15 cellular contexts compared by ENCODE assay signal in genomic region chr15:98674336-98674735, GRCh38. TPM values are rescaled to one million over a fixed set of nuclear protein-coding genes. Genes with fewer than 3 reads are reported as not detected.
DNase-seq lines count a peak whose midpoint lies in the region; ATAC-seq and TF ChIP-seq lines count a peak whose summit lies in the region.
"Had no signal": no experiment of that assay in that cellular context is flagged by ENCODE, and none has a peak within 500 bp of the region (broad histone marks: within the 10 kb centered on the region; RNA-seq: fewer than 3 reads in every experiment).

No MANE protein-coding gene starts in this region.

- intact Hi-C loops in body of pancreas (cut with DNase I) (no loop called here), heart left ventricle (cut with DNase I) (loop anchor here in 5 of 10 donors (5.0 to 10.0 kb wide), 4 partner anchors 43 to 103 kb away; no protein-coding TSS in a partner anchor), aorta (cut with DNase I) (loop anchor here (5.0 kb wide), 1 partner anchor 53 kb away; no protein-coding TSS in a partner anchor)

- H3K36me3 ChIP-seq in body of pancreas (replicated peaks in 1 of 2; ENCODE audit: insufficient read depth in 1 of 2, low read depth in 2 of 2) (no peaks in the 10 kb centered on the region), heart left ventricle (no peaks in the 10 kb centered on the region), aorta (ENCODE audit: control insufficient read depth in 1 of 2, insufficient read depth in 2 of 2, low read length in 1 of 2) (no peaks in the 10 kb centered on the region)
- H3K36me3 ChIP-seq: gastrocnemius medialis had no signal

- TF ChIP-seq CTCF in body of pancreas (IDR thresholded peaks at IDR 0.05) (no peak), heart left ventricle (IDR thresholded peaks at IDR 0.05) (no peak)

- H3K9me3 ChIP-seq in body of pancreas (no peaks in the 10 kb centered on the region), heart left ventricle (no peaks in the 10 kb centered on the region), aorta (ENCODE audit: control insufficient read depth, low read length) (no peaks in the 10 kb centered on the region)
- H3K9me3 ChIP-seq: gastrocnemius medialis had no signal

- H3K4me1 ChIP-seq in body of pancreas, result peaks cover 59% of the 10 kb centered on the region
- H3K4me1 ChIP-seq in heart left ventricle, result peaks cover 0 to 79% (median 50%) of the 10 kb centered on the region in 12 donors
- H3K4me1 ChIP-seq in aorta (ENCODE audit: control insufficient read depth in 1 of 2, insufficient read depth in 2 of 2, low read length in 2 of 2), result peaks cover 6 to 25% of the 10 kb centered on the region in 2 donors

- WGBS in body of pancreas, 2 donors, result 18 to 32% methylated on average over 9 of the region's 9 CpGs
- WGBS in heart left ventricle, 4 donors, result 35 to 40% (median 37%) methylated on average over 9 of the region's 9 CpGs
- 4 to 8% methylated on average over 9 of the region's 9 CpGs for WGBS in aorta, 2 donors

- no peaks in the 10 kb centered on the region for H3K27me3 ChIP-seq in body of pancreas
- no peaks in the 10 kb centered on the region for H3K27me3 ChIP-seq in heart left ventricle
- H3K27me3 ChIP-seq in aorta (ENCODE audit: control insufficient read depth in 1 of 2, insufficient read depth in 2 of 2, low read length in 1 of 2), result no peaks in the 10 kb centered on the region
- H3K27me3 ChIP-seq: gastrocnemius medialis had no signal

- peak overlapping the region in 3 of 4 donors; percentile 54 to 77 (median 61) for H3K27ac ChIP-seq in body of pancreas
- peak overlapping the region; percentile 22 to 90 (median 73) for H3K27ac ChIP-seq in heart left ventricle
- peak overlapping the region; percentile 48 to 78 for H3K27ac ChIP-seq in aorta (ENCODE audit: low read depth in 1 of 2, low read length in 2 of 2)
- H3K27ac ChIP-seq: epithelial cell of prostate, gastrocnemius medialis had no signal

- peak; percentile 48 to 75 (median 57) for DNase-seq in body of pancreas
- peak in 2 of 5 donors; percentile 37 to 39 for DNase-seq in heart left ventricle
- DNase-seq in mucosa of gallbladder (ENCODE audit: low spot score), result peak; percentile 43
- DNase-seq in aorta, result no peak
- DNase-seq in effector CD8-positive, alpha-beta T cell (lab: John Stamatoyannopoulos, UW), result no peak
- DNase-seq in amygdala (lab: John Stamatoyannopoulos, UW), result no peak
- no peak for DNase-seq in AG08395 (ENCODE audit: low spot score)
- DNase-seq: CD8-positive, alpha-beta memory T cell; DMS79 treated with DMSO at 0.1 percent for 48 hours; gastrocnemius medialis; Kasumi-1; NCI-H1092; NCI-H2081 treated with DMSO at 0.1 percent for 48 hours; NCI-H510A had no signal

- TF ChIP-seq POLR2A in body of pancreas (IDR thresholded peaks at IDR 0.05) (no peak), heart left ventricle (IDR thresholded peaks at IDR 0.05) (no peak)

- H3K4me3 ChIP-seq in body of pancreas (no peak overlapping the region), heart left ventricle (no peak overlapping the region), aorta (ENCODE audit: low read length in 2 of 2) (no peak overlapping the region)
- H3K4me3 ChIP-seq: gastrocnemius medialis had no signal

- peak; percentile 97 for ATAC-seq in body of pancreas
- peak; percentile 89 to 91 (median 90) for ATAC-seq in heart left ventricle
- peak; percentile 63 for ATAC-seq in aorta (ENCODE audit: low FRiP score)
- ATAC-seq: gastrocnemius medialis had no signal

RNA-seq across cellular contexts. Expression of gene IGF1R, which starts 26.0 kb away (rescaled TPM):
- total RNA-seq in body of pancreas (10 to 100 TPM; 34.8 to 55.7 TPM), heart left ventricle (10 to 100 TPM; 26.0 to 93.1 (median 47.5) TPM), mucosa of gallbladder (46.9 TPM), aorta (100 to 1,000 TPM in 1 of 2 donors, 10 to 100 TPM in 1; 88.8 to 137 TPM)
- polyA plus RNA-seq in heart left ventricle (10 to 100 TPM in 1 of 2 donors, 1 to 10 TPM in 1; 7.4 to 12.5 TPM), aorta (10 to 100 TPM in 1 of 2 donors, 1 to 10 TPM in 1; 7.5 to 12.7 TPM)

Comparison
In these comparisons a context has a peak if more than half of its experiments do, and no peak if none do; other contexts are left out.
1. DNase-seq: peak in body of pancreas (4 of 4) and mucosa of gallbladder (single experiment); none in aorta (0 of 2), effector CD8-positive, alpha-beta T cell (single experiment), amygdala (0 of 56) and AG08395 (single experiment).
2. Peak in every context shown above with its lines, with median percentiles within 50 percentile points of each other: ATAC-seq and H3K27ac ChIP-seq.